ENCODE assay signal across 2 cellular contexts in the genomic region with DNA sequence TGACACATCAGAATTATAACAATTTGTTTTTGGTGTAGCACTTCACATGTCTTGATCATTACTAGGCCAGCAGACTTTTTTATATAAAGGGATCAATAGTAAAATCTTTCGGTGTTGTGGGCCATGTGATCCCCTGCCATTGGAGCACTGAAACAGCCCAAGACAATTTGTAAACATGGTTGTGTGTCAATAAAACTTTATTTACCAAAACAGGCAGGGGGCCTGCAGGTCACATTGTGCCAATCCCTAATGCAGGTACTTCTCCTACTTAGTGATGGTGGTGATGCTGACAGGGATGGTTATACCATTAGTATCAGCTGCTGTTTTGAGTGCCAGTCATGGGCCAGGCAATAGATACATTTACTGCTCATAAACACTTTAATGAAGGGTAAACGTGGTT.
A peak's percentile ranks its signal among the peaks of the same experiment; 100 is the strongest.
TF ChIP-seq lines count a peak whose summit lies in the region.

No MANE protein-coding gene starts in this region.

TF ChIP-seq in HepG2, 621 proteins besides CTCF, POLR2A, EP300 and RAD21 (continued from another document):
- TF ChIP-seq, protein P1, sequence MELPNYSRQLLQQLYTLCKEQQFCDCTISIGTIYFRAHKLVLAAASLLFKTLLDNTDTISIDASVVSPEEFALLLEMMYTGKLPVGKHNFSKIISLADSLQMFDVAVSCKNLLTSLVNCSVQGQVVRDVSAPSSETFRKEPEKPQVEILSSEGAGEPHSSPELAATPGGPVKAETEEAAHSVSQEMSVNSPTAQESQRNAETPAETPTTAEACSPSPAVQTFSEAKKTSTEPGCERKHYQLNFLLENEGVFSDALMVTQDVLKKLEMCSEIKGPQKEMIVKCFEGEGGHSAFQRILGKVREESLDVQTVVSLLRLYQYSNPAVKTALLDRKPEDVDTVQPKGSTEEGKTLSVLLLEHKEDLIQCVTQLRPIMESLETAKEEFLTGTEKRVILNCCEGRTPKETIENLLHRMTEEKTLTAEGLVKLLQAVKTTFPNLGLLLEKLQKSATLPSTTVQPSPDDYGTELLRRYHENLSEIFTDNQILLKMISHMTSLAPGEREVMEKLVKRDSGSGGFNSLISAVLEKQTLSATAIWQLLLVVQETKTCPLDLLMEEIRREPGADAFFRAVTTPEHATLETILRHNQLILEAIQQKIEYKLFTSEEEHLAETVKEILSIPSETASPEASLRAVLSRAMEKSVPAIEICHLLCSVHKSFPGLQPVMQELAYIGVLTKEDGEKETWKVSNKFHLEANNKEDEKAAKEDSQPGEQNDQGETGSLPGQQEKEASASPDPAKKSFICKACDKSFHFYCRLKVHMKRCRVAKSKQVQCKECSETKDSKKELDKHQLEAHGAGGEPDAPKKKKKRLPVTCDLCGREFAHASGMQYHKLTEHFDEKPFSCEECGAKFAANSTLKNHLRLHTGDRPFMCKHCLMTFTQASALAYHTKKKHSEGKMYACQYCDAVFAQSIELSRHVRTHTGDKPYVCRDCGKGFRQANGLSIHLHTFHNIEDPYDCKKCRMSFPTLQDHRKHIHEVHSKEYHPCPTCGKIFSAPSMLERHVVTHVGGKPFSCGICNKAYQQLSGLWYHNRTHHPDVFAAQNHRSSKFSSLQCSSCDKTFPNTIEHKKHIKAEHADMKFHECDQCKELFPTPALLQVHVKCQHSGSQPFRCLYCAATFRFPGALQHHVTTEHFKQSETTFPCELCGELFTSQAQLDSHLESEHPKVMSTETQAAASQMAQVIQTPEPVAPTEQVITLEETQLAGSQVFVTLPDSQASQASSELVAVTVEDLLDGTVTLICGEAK (IDR thresholded peaks at IDR 0.05): peak; percentile 35; the same call in 1 of the 2 replicates
- TF ChIP-seq, protein P1 (CRISPR knock-in tag; IDR thresholded peaks at IDR 0.05): peak; percentile 98
- TF ChIP-seq, protein P2, sequence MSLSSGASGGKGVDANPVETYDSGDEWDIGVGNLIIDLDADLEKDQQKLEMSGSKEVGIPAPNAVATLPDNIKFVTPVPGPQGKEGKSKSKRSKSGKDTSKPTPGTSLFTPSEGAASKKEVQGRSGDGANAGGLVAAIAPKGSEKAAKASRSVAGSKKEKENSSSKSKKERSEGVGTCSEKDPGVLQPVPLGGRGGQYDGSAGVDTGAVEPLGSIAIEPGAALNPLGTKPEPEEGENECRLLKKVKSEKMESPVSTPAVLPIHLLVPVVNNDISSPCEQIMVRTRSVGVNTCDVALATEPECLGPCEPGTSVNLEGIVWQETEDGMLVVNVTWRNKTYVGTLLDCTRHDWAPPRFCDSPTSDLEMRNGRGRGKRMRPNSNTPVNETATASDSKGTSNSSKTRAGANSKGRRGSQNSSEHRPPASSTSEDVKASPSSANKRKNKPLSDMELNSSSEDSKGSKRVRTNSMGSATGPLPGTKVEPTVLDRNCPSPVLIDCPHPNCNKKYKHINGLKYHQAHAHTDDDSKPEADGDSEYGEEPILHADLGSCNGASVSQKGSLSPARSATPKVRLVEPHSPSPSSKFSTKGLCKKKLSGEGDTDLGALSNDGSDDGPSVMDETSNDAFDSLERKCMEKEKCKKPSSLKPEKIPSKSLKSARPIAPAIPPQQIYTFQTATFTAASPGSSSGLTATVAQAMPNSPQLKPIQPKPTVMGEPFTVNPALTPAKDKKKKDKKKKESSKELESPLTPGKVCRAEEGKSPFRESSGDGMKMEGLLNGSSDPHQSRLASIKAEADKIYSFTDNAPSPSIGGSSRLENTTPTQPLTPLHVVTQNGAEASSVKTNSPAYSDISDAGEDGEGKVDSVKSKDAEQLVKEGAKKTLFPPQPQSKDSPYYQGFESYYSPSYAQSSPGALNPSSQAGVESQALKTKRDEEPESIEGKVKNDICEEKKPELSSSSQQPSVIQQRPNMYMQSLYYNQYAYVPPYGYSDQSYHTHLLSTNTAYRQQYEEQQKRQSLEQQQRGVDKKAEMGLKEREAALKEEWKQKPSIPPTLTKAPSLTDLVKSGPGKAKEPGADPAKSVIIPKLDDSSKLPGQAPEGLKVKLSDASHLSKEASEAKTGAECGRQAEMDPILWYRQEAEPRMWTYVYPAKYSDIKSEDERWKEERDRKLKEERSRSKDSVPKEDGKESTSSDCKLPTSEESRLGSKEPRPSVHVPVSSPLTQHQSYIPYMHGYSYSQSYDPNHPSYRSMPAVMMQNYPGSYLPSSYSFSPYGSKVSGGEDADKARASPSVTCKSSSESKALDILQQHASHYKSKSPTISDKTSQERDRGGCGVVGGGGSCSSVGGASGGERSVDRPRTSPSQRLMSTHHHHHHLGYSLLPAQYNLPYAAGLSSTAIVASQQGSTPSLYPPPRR (CRISPR knock-in tag; IDR thresholded peaks at IDR 0.05; ENCODE audit: borderline replicate concordance): no peak

TF ChIP-seq in K562, 482 proteins besides CTCF, POLR2A, EP300 and RAD21:
- TF ChIP-seq, protein P1 (IDR thresholded peaks at IDR 0.05): peak; percentile 91
- TF ChIP-seq, protein P1 (CRISPR knock-in tag; IDR thresholded peaks at IDR 0.05): peak; percentile 82
- TF ChIP-seq ZNF445 (CRISPR knock-in tag; IDR thresholded peaks at IDR 0.05; ENCODE audit: low read depth) (no peak), RBM14 (IDR thresholded peaks at IDR 0.05; ENCODE audit: borderline replicate concordance, insufficient read depth, low read depth, low read length) (no peak)
